In the genomic region with DNA sequence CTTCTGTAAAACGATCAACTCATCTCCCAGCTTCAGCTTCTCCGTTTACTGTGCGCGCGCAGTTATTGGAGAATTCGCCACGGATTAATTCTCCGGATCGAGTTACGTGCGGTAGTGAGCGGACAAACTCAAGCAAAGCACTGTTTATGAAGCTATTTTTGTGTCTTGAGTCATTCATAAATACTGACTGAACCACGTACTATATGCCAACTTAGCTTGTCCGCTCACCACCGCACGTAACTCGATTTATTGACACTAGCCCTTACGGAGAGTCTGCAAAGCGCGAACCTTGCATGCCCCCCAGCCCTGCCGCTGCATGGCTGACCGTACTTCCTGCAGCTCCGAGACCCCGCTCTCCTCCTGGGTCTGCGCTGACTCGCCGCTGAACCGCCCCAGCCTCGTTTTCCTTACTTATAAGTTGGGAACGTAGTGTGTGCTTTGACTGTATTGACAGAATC, we compare ENCODE assay signal across 8 cellular contexts. TPM values are rescaled to one million over a fixed set of nuclear protein-coding genes. Genes with fewer than 3 reads are reported as not detected.
DNase-seq lines count a peak whose midpoint lies in the region; ATAC-seq, FAIRE-seq and TF ChIP-seq lines count a peak whose summit lies in the region.

No MANE protein-coding gene starts in this region.

- no peak for TF ChIP-seq POLR2A in H54 (IDR thresholded peaks at IDR 0.05; ENCODE audit: low read depth, low read length)

- peak overlapping the region; percentile 96 for H3K56ac ChIP-seq in mesendoderm (ENCODE audit: low read length)

- no peak overlapping the region for H3K18ac ChIP-seq in mesendoderm (ENCODE audit: low read length)

- POLR2A ChIA-PET in CD4-positive, alpha-beta T cell (lab: Charles Lee): interaction anchor here (0.9 to 3.5 kb wide), 2 partner anchors 71 to 159 kb away, joined by 3 to 49 read pairs; a partner anchor contains a TSS

- H2AK5ac ChIP-seq in mesendoderm (ENCODE audit: low read length): no peak overlapping the region

- H2BK15ac ChIP-seq in mesendoderm (replicated peaks; ENCODE audit: low read depth): no peak overlapping the region

- no peak overlapping the region for H2BK120ac ChIP-seq in mesendoderm (ENCODE audit: low read depth, low read length)

- no peak overlapping the region for H4K5ac ChIP-seq in mesendoderm (ENCODE audit: low read length)

- no peaks in the 10 kb centered on the region for H3K36me3 ChIP-seq in SK-N-MC (ENCODE audit: insufficient read depth, low read length)
- no peaks in the 10 kb centered on the region for H3K36me3 ChIP-seq in effector memory CD4-positive, alpha-beta T cell (ENCODE audit: control insufficient read depth, insufficient read depth, low read length)
- H3K36me3 ChIP-seq in mesendoderm (ENCODE audit: control insufficient read depth, insufficient read depth, low read length): no peaks in the 10 kb centered on the region
- H3K36me3 ChIP-seq in thoracic aorta: no peaks in the 10 kb centered on the region

- H3K4me3 ChIP-seq in SK-N-MC (peak overlapping the region; percentile 98), mesendoderm (ENCODE audit: low read length) (peak overlapping the region; percentile 71), thoracic aorta (peak overlapping the region; percentile 96)
- H3K4me3 ChIP-seq in effector memory CD4-positive, alpha-beta T cell (ENCODE audit: insufficient read depth, low read depth, low read length, poor library complexity, severe bottlenecking): peak overlapping the region; percentile 86

- no peak overlapping the region for H3K4ac ChIP-seq in mesendoderm (ENCODE audit: low read depth, low read length)

- no peak for FAIRE-seq in H54 (lab: Jason Lieb, UNC)

- no peak overlapping the region for H2BK5ac ChIP-seq in mesendoderm (ENCODE audit: low read length)

- intact Hi-C loops in CD4-positive, alpha-beta T cell (cut with DNase I, micrococcal nuclease): loop anchor here in 1 of 2 experiments (5.0 kb wide), 1 partner anchor 161 kb away; no protein-coding TSS in a partner anchor

- H3K79me2 ChIP-seq in mesendoderm (ENCODE audit: control insufficient read depth, insufficient read depth, low read length): peaks cover 34% of the 10 kb centered on the region

- TF ChIP-seq CTCF in CD4-positive, alpha-beta T cell (IDR thresholded peaks at IDR 0.05): no peak
- no peak for TF ChIP-seq CTCF in thoracic aorta (IDR thresholded peaks at IDR 0.05)

- no peak overlapping the region for H4K8ac ChIP-seq in mesendoderm (ENCODE audit: low read depth, low read length)

- no peaks in the 10 kb centered on the region for H3K4me1 ChIP-seq in effector memory CD4-positive, alpha-beta T cell (ENCODE audit: control insufficient read depth, insufficient read depth, low read length, poor library complexity, severe bottlenecking)
- H3K4me1 ChIP-seq in mesendoderm (ENCODE audit: control insufficient read depth, low read depth, low read length): peaks cover 5% of the 10 kb centered on the region
- peaks cover 10 to 38% of the 10 kb centered on the region in 2 donors for H3K4me1 ChIP-seq in thoracic aorta (ENCODE audit: control insufficient read depth in 1 of 2, low read depth in 2 of 2)

- H3K4me1 Mint-ChIP-seq in CD4-positive, alpha-beta T cell (ENCODE audit: low read depth): peaks cover 52% of the 10 kb centered on the region

- ATAC-seq in CD4-positive, alpha-beta T cell (ENCODE audit: poor library complexity): peak; percentile 10
- ATAC-seq in GM19324 (IDR thresholded peaks at IDR 0.05; ENCODE audit: low FRiP score, unreplicated experiment): peak; percentile 13
- ATAC-seq in HG03520 (IDR thresholded peaks at IDR 0.05; ENCODE audit: unreplicated experiment): peak; percentile 16
- ATAC-seq in thoracic aorta (ENCODE audit: insufficient number of reproducible peaks, low FRiP score, low read depth): peak; percentile 59

- H3K9me3 ChIP-seq in CD4-positive, alpha-beta T cell (ENCODE audit: control insufficient read depth, low read length): no peaks in the 10 kb centered on the region
- H3K9me3 ChIP-seq in SK-N-MC (ENCODE audit: low read depth, low read length) (no peaks in the 10 kb centered on the region), thoracic aorta (no peaks in the 10 kb centered on the region)
- H3K9me3 ChIP-seq in effector memory CD4-positive, alpha-beta T cell (ENCODE audit: control insufficient read depth, low read length): no peaks in the 10 kb centered on the region

- no peaks in the 10 kb centered on the region for H3K9me3 Mint-ChIP-seq in CD4-positive, alpha-beta T cell

- peak overlapping the region; percentile 92 for H3K9ac ChIP-seq in SK-N-MC (ENCODE audit: insufficient read length)
- H3K9ac ChIP-seq in mesendoderm (ENCODE audit: low read length): peak overlapping the region; percentile 80

- peaks cover 4% of the 10 kb centered on the region for H3K36me3 Mint-ChIP-seq in CD4-positive, alpha-beta T cell (ENCODE audit: low read depth)

- H3K27me3 ChIP-seq in CD4-positive, alpha-beta T cell (ENCODE audit: control insufficient read depth, insufficient read depth, low read length): no peaks in the 10 kb centered on the region
- H3K27me3 ChIP-seq in effector memory CD4-positive, alpha-beta T cell (replicated peaks; ENCODE audit: control insufficient read depth, insufficient read depth, low read length, poor library complexity, severe bottlenecking): no peaks in the 10 kb centered on the region
- no peaks in the 10 kb centered on the region for H3K27me3 ChIP-seq in mesendoderm (ENCODE audit: insufficient read depth, low read length, poor library complexity)
- no peaks in the 10 kb centered on the region for H3K27me3 ChIP-seq in thoracic aorta (replicated peaks; ENCODE audit: insufficient read depth)

- peak overlapping the region; percentile 45 for H3K4me2 ChIP-seq in mesendoderm (ENCODE audit: low read length)

- no peak overlapping the region for H3K23ac ChIP-seq in mesendoderm (ENCODE audit: low read length)

- CTCF ChIA-PET in CD4-positive, alpha-beta T cell (lab: Charles Lee): interaction anchor here (1.0 to 2.7 kb wide), 11 partner anchors 12 to 74 kb away, joined by 3 to 33 read pairs (median 4); a partner anchor contains a TSS

- H3K27ac Mint-ChIP-seq in CD4-positive, alpha-beta T cell: peak overlapping the region; percentile 56

- DNase-seq in CD4-positive, alpha-beta T cell: peak in 4 of 10 experiments; percentile 3 to 44 (median 6)
- DNase-seq in SK-N-MC (ENCODE audit: low read depth, low spot score): no peak
- DNase-seq in effector memory CD4-positive, alpha-beta T cell: no peak
- DNase-seq in mesendoderm: peak; percentile 61
- DNase-seq in thoracic aorta (ENCODE audit: low spot score): peak; percentile 32
- no peak for DNase-seq in H54 (ENCODE audit: insufficient read length, low spot score)

- H3K27me3 Mint-ChIP-seq in CD4-positive, alpha-beta T cell: no peaks in the 10 kb centered on the region

- peaks cover 6% of the 10 kb centered on the region for H3K79me1 ChIP-seq in mesendoderm (ENCODE audit: low read length)

- no CpG with 5 or more reads among the region's 30 CpGs for WGBS in mesendoderm (ENCODE audit: extremely low coverage, insufficient coverage, low lambda C conversion rate)

- peak overlapping the region; percentile 96 for H3K4me3 Mint-ChIP-seq in CD4-positive, alpha-beta T cell

- peak overlapping the region; percentile 72 for H3K27ac ChIP-seq in CD4-positive, alpha-beta T cell (ENCODE audit: low read depth, low read length)
- H3K27ac ChIP-seq in SK-N-MC (no peak overlapping the region), mesendoderm (ENCODE audit: low read depth, low read length) (no peak overlapping the region), thoracic aorta (peak overlapping the region; percentile 95 to 96)
- H3K27ac ChIP-seq in effector memory CD4-positive, alpha-beta T cell (ENCODE audit: insufficient read depth, low read length, poor library complexity, severe bottlenecking): peak overlapping the region; percentile 72

RNA-seq across cellular contexts. Expression of a gene that starts 0.8 kb away (rescaled TPM):
- 10 to 100 TPM; 22.0 to 22.8 TPM for total RNA-seq in CD4-positive, alpha-beta T cell
- 30.0 TPM for polyA plus RNA-seq in mesendoderm (2013, experiment 1 of 2)
- polyA plus RNA-seq in mesendoderm (2013, experiment 2 of 2): 29.2 TPM
- 10 to 100 TPM; 36.6 to 50.8 TPM for total RNA-seq in thoracic aorta

RNA-seq across cellular contexts. Expression of a gene that starts 18.1 kb away (rescaled TPM):
- total RNA-seq in CD4-positive, alpha-beta T cell: under 1 TPM; 0.41 to 0.67 TPM
- 0.22 TPM for polyA plus RNA-seq in mesendoderm (2013, experiment 1 of 2)
- polyA plus RNA-seq in mesendoderm (2013, experiment 2 of 2): 0.11 TPM
- total RNA-seq in thoracic aorta: 1 to 10 TPM; 1.9 to 4.7 TPM

Comparison
In these comparisons a context has a peak if more than half of its experiments do, and no peak if none do; other contexts are left out.
1. DNase-seq: peak in mesendoderm (single experiment) and thoracic aorta (single experiment); none in SK-N-MC (single experiment), effector memory CD4-positive, alpha-beta T cell (0 of 3) and H54 (single experiment).
2. H3K27ac ChIP-seq: peak in CD4-positive, alpha-beta T cell (single experiment), effector memory CD4-positive, alpha-beta T cell (single experiment) and thoracic aorta (2 of 2); none in SK-N-MC (single experiment) and mesendoderm (single experiment).
3. Peak in every context shown above with its lines, with median percentiles within 50 percentile points of each other: ATAC-seq and H3K4me3 ChIP-seq.